12 cellular contexts compared by ENCODE assay signal in genomic region chr1:213986020-213986924, GRCh38. TPM values are rescaled to one million over a fixed set of nuclear protein-coding genes. Genes with fewer than 3 reads are reported as not detected.
A peak's percentile ranks its signal among the peaks of the same experiment; 100 is the strongest.
DNase-seq lines count a peak whose midpoint lies in the region; FAIRE-seq and TF ChIP-seq lines count a peak whose summit lies in the region.
"Had no signal": no experiment of that assay in that cellular context is flagged by ENCODE, and none has a peak within 500 bp of the region (broad histone marks: within the 10 kb centered on the region; RNA-seq: fewer than 3 reads in every experiment).

No MANE protein-coding gene starts in this region.

- H3K27ac ChIP-seq in HUES48 (ENCODE audit: low read depth, low read length): no peak overlapping the region
- H3K27ac ChIP-seq in H1 (ENCODE audit: low read depth, low read length): no peak overlapping the region
- H3K27ac ChIP-seq: BLaER1, RWPE1 had no signal

- POLR2A ChIA-PET in H1 (lab: Charles Lee; ENCODE audit: partially characterized antibody): interaction anchor here (1.9 kb wide), 1 partner anchor 41 kb away, joined by 4 read pairs; no protein-coding TSS in a partner anchor
- POLR2A ChIA-PET in GM10248 (lab: Yijun Ruan, JAX): no interaction called here

- H3K79me2 ChIP-seq in H1 (ENCODE audit: control insufficient read depth in 1 of 2, insufficient read depth in 2 of 2, low read length in 2 of 2): no peaks in the 10 kb centered on the region

- no peaks in the 10 kb centered on the region for H3K79me1 ChIP-seq in H1 (ENCODE audit: low read depth, low read length)

- H2BK12ac ChIP-seq in H1 (ENCODE audit: low read depth, low read length): no peak overlapping the region

- peak overlapping the region; percentile 89 to 93 for H3K4me2 ChIP-seq in H1 (ENCODE audit: insufficient read depth in 1 of 2, low read depth in 2 of 2, low read length in 2 of 2)

- intact Hi-C loops in activated CD4-positive, alpha-beta T cell treated with anti-CD3 and anti-CD28 coated beads, Interleukin-2, amount 10 ng/mL, durations not matched to agents 24 days and 14 days (cut with micrococcal nuclease): loop anchor here (5.0 kb wide), 1 partner anchor 201 kb away; no protein-coding TSS in a partner anchor

- no peak overlapping the region; the same call in 1 of the 2 replicates for H3K18ac ChIP-seq in H1 (ENCODE audit: extremely low read depth, low read length)

- H3K27ac Mint-ChIP-seq in activated CD4-positive, alpha-beta T cell treated with anti-CD3 and anti-CD28 coated beads, Interleukin-2, amount 10 ng/mL, durations not matched to agents 24 days and 14 days: peak overlapping the region; percentile 75

- H2BK15ac ChIP-seq in H1 (ENCODE audit: low read length): no peak overlapping the region

- H3K27me3 Mint-ChIP-seq in activated CD4-positive, alpha-beta T cell treated with anti-CD3 and anti-CD28 coated beads, Interleukin-2, amount 10 ng/mL, durations not matched to agents 24 days and 14 days: peaks cover 88% of the 10 kb centered on the region

- no peak for TF ChIP-seq RAD21 in H1 (IDR thresholded peaks at IDR 0.05 in 1 of 2, conservative IDR thresholded peaks at IDR 0.05 in 1 of 2; ENCODE audit: low read depth in 2 of 2, low read length in 2 of 2)

- H2BK5ac ChIP-seq in H1 (ENCODE audit: low read depth, low read length): no peak overlapping the region

- no peak overlapping the region for H3K23ac ChIP-seq in H1 (ENCODE audit: insufficient read length)

- H3K9ac ChIP-seq in HUES48 (ENCODE audit: low read depth, low read length) (no peak overlapping the region), H1 (replicated peaks in 1 of 4; ENCODE audit: extremely low read depth in 1 of 4, low read depth in 3 of 4, low read length in 3 of 4) (no peak overlapping the region)
- H3K9ac ChIP-seq: BLaER1 had no signal

- H4K20me1 ChIP-seq in H1 (replicated peaks in 1 of 2; ENCODE audit: control insufficient read depth in 1 of 2, insufficient read depth in 2 of 2, low read length in 2 of 2): peaks cover 7 to 16% of the 10 kb centered on the region in 2 experiments
- H4K20me1 ChIP-seq: BLaER1 had no signal

- H3K56ac ChIP-seq in H1 (replicated peaks; ENCODE audit: insufficient read length, low read depth, low read length): no peak overlapping the region

- peaks cover 15% of the 10 kb centered on the region for H3K9me3 Mint-ChIP-seq in activated CD4-positive, alpha-beta T cell treated with anti-CD3 and anti-CD28 coated beads, Interleukin-2, amount 10 ng/mL, durations not matched to agents 24 days and 14 days

- H3K4ac ChIP-seq in H1 (replicated peaks; ENCODE audit: insufficient read length, low read depth, low read length): no peak overlapping the region

- no peak for FAIRE-seq in H1 (lab: Jason Lieb, UNC)
- FAIRE-seq: colon had no signal

- H2AFZ ChIP-seq in H1 (ENCODE audit: low read length) (no peak overlapping the region), neuron (ENCODE audit: low read depth, low read length) (no peak overlapping the region)

- no peak overlapping the region for H3K14ac ChIP-seq in H1 (ENCODE audit: insufficient read length)

- H3K4me1 ChIP-seq in HUES48 (ENCODE audit: control insufficient read depth, insufficient read depth, low read length) (peaks cover 63% of the 10 kb centered on the region), H1 (replicated peaks in 1 of 4; ENCODE audit: control insufficient read depth in 3 of 4, insufficient read depth in 4 of 4, low read length in 3 of 4) (peaks cover 24 to 42% (median 27%) of the 10 kb centered on the region in 4 experiments), neuron (ENCODE audit: insufficient read depth, low read length) (peaks cover 55% of the 10 kb centered on the region)

- H3K27me3 ChIP-seq in HUES48 (ENCODE audit: control insufficient read depth, insufficient read depth, low read length) (peaks cover 84% of the 10 kb centered on the region), H1 (replicated peaks in 1 of 4; ENCODE audit: control insufficient read depth in 3 of 4, extremely low read depth in 1 of 4, insufficient read depth in 3 of 4, low read length in 3 of 4) (peaks cover 47 to 81% (median 76%) of the 10 kb centered on the region in 4 experiments), neuron (ENCODE audit: insufficient read depth, low read length) (peaks cover 56% of the 10 kb centered on the region)

- H4K91ac ChIP-seq in H1 (replicated peaks; ENCODE audit: insufficient read length, low read length): no peak overlapping the region

- H4K5ac ChIP-seq in H1 (ENCODE audit: insufficient read length, low read depth, low read length): no peak overlapping the region

- H3K4me1 Mint-ChIP-seq in activated CD4-positive, alpha-beta T cell treated with anti-CD3 and anti-CD28 coated beads, Interleukin-2, amount 10 ng/mL, durations not matched to agents 24 days and 14 days: peaks cover 29% of the 10 kb centered on the region

- CTCF ChIA-PET in H1 (lab: Charles Lee; ENCODE audit: partially characterized antibody) (interaction anchor here (1.2 to 1.4 kb wide), 2 partner anchors 137 kb away, joined by 4 read pairs; no protein-coding TSS in a partner anchor), GM10248 (lab: Yijun Ruan, JAX) (no interaction called here)

- peak overlapping the region; percentile 52 for H3K4me3 ChIP-seq in HUES48 (ENCODE audit: low read depth, low read length)
- H3K4me3 ChIP-seq in H1 (ENCODE audit: extremely low read depth in 1 of 4, insufficient read depth in 2 of 4, low read depth in 3 of 4, low read length in 4 of 4): peak overlapping the region; percentile 20 to 85 (median 38); a peak in 5 of 8 replicates
- H3K4me3 ChIP-seq in neuron (ENCODE audit: low read length): peak overlapping the region; percentile 86
- H3K4me3 ChIP-seq: MG63 had no signal

- no peak overlapping the region for H4K8ac ChIP-seq in H1 (ENCODE audit: extremely low read depth, insufficient read depth, low read length)

- TF ChIP-seq POLR2A in H1 (IDR thresholded peaks at IDR 0.05; ENCODE audit: control extremely low read depth in 1 of 2, low read depth in 2 of 2, low read length in 2 of 2): no peak

- no peak for TF ChIP-seq EP300 in H1 (IDR thresholded peaks at IDR 0.05; ENCODE audit: borderline replicate concordance in 1 of 2, low read depth in 2 of 2, low read length in 2 of 2)

- TF ChIP-seq CTCF in H1 (IDR thresholded peaks at IDR 0.05; ENCODE audit: control extremely low read depth in 1 of 3, insufficient read depth in 1 of 3, low read depth in 1 of 3, low read length in 3 of 3) (no peak), GM10248 (IDR thresholded peaks at IDR 0.05; ENCODE audit: control extremely low read depth, extremely low read depth, low read depth, missing control alignments) (no peak)

- no peak overlapping the region for H2AK5ac ChIP-seq in H1 (ENCODE audit: low read depth, low read length)

- H2BK20ac ChIP-seq in H1 (ENCODE audit: low read length): no peak overlapping the region

- H2BK120ac ChIP-seq in H1 (replicated peaks; ENCODE audit: low read depth, low read length): no peak overlapping the region

- H3K36me3 ChIP-seq in HUES48 (ENCODE audit: control insufficient read depth, insufficient read depth, low read length): no peaks in the 10 kb centered on the region
- H3K36me3 ChIP-seq in H1 (ENCODE audit: control insufficient read depth in 2 of 4, insufficient read depth in 4 of 4, low read length in 3 of 4): no peaks in the 10 kb centered on the region
- no peaks in the 10 kb centered on the region for H3K36me3 ChIP-seq in neuron (ENCODE audit: insufficient read depth, low read length)
- H3K36me3 ChIP-seq: BLaER1, MG63 had no signal

- no peak for DNase-seq in activated CD4-positive, alpha-beta T cell treated with anti-CD3 and anti-CD28 coated beads, Interleukin-2, amount 10 ng/mL, durations not matched to agents 24 days and 14 days
- no peak for DNase-seq in activated CD4-positive, alpha-beta T cell treated with anti-CD3 and anti-CD28 coated beads, Interleukin-2, amount 50 U/mL, for 1 hour
- DNase-seq in H1 (ENCODE audit: low read depth in 1 of 2, low spot score in 2 of 2) (no peak), GM10248 (ENCODE audit: extremely low spot score) (no peak), NCI-H524 treated with DMSO at 0.1 percent for 48 hours (lab: John Stamatoyannopoulos, UW) (no peak), superior temporal gyrus (ENCODE audit: extremely low spot score) (no peak)
- DNase-seq: MG63 had no signal

- peak overlapping the region; percentile 44 for H3K4me3 Mint-ChIP-seq in activated CD4-positive, alpha-beta T cell treated with anti-CD3 and anti-CD28 coated beads, Interleukin-2, amount 10 ng/mL, durations not matched to agents 24 days and 14 days

- peaks cover 36% of the 10 kb centered on the region for H3K23me2 ChIP-seq in H1 (ENCODE audit: low read depth, low read length)

- peaks cover 10% of the 10 kb centered on the region for H3K36me3 Mint-ChIP-seq in activated CD4-positive, alpha-beta T cell treated with anti-CD3 and anti-CD28 coated beads, Interleukin-2, amount 10 ng/mL, durations not matched to agents 24 days and 14 days (ENCODE audit: low read depth)

- WGBS in H1 (ENCODE audit: extremely low coverage in 1 of 2, insufficient coverage in 1 of 2, insufficient read length in 1 of 2, insufficient replicate concordance in 2 of 2, low coverage in 1 of 2, low lambda C conversion rate in 2 of 2, missing lambda C conversion rate in 1 of 2), 2 experiments: 5% methylated on average over 30 of the region's 31 CpGs; no CpG with 5 or more reads in 1 of the 2 experiments

- no peaks in the 10 kb centered on the region for H3K9me3 ChIP-seq in HUES48 (ENCODE audit: control insufficient read depth, insufficient read depth, low read length)
- H3K9me3 ChIP-seq in H1 (ENCODE audit: insufficient read depth in 2 of 2, low read depth in 1 of 2, low read length in 1 of 2): no peaks in the 10 kb centered on the region
- no peaks in the 10 kb centered on the region for H3K9me3 ChIP-seq in neuron (ENCODE audit: low read length)
- H3K9me3 ChIP-seq: MG63 had no signal

TF ChIP-seq in H1, 55 proteins besides CTCF, POLR2A, EP300 and RAD21:
- peak; percentile 78 for TF ChIP-seq RNF2 (IDR thresholded peaks at IDR 0.05; ENCODE audit: borderline replicate concordance, low read depth, low read length, missing control alignments, poor library complexity, severe bottlenecking)
- peak; percentile 8; the same call in 1 of the 2 replicates for TF ChIP-seq SUZ12 (IDR thresholded peaks at IDR 0.05; ENCODE audit: low read length)
- TF ChIP-seq CHD2 (IDR thresholded peaks at IDR 0.05; ENCODE audit: low read length): no peak

RNA-seq across cellular contexts. Expression of gene PROX1, which starts 1.5 kb away (rescaled TPM):
- total RNA-seq in activated CD4-positive, alpha-beta T cell treated with anti-CD3 and anti-CD28 coated beads, Interleukin-2, amount 10 ng/mL, durations not matched to agents 24 days and 14 days: not detected in 2 replicates
- 1.5 and 2.0 TPM in 2 replicates for total RNA-seq in H1 (2021; fragmentation: NEBNext Ultra II Directional; extraction: Animal tissue kit (Norgen Biotek cat#: 25700))
- 0.30 and 0.82 TPM in 2 replicates for polyA plus RNA-seq in H1 (2011; rRNA removed)
- 0.30 TPM for polyA plus RNA-seq in H1 (2011; cell fraction: cytosol; rRNA removed)
- polyA plus RNA-seq in H1 (2011; cell fraction: nucleus; rRNA removed): 0.80 TPM
- 0.33 to 0.96 TPM (median 0.75 TPM) in 4 replicates for polyA plus RNA-seq in H1 (2012, experiment 1 of 2)
- polyA plus RNA-seq in H1 (2012, experiment 2 of 2): 0.45 TPM
- polyA plus RNA-seq in H1 (2013, experiment 1 of 2): 0.32 TPM
- 0.40 TPM for polyA plus RNA-seq in H1 (2013, experiment 2 of 2)
- polyA minus RNA-seq in H1 (2011; rRNA and poly(A)+ RNA removed): 0.54 and 2.3 TPM in 2 replicates
- polyA minus RNA-seq in H1 (2011; cell fraction: cytosol; rRNA and poly(A)+ RNA removed): 1.0 TPM
- 3.6 TPM for polyA minus RNA-seq in H1 (2011; cell fraction: nucleus; rRNA and poly(A)+ RNA removed)
